ENCODE assay signal across 8 cellular contexts in the genomic region with DNA sequence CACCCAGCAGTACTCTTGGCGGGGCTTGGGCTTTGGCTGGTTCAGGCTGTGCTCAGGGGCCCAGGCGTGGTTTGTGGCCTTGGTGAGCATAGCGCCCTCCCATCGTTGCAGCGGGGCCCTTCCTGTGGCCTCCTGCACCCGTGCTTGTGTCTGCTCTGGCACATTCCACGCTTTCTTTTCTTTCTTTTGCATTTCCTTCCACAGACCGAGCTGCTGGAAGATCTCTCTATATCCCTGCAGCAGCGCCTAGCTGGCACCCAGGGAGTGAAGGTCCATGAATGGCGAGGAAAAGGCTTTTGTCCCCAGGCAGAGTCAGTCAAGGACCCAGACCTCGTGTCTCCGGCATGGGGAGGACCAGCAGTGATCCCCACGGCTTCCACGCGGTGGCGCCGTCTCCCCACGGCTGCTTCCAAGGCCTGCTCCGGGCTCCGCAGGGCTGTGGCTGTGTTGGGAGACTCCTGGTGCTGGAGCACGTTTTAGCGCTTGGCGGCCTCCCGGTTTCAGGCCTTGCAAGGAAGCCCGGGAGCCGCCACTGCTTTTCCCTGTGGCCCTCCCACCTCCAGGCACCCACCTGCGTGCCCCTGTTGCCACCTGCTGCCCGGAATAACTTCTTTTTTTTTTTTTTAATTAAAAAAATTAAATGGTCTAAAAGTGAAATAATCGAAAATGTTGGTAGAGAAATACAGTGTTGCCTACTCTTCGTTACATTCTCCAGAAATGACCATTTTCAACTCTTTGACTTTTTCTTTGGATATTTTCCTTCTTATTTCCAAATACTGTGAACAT. TPM values are rescaled to one million over a fixed set of nuclear protein-coding genes. Genes with fewer than 3 reads are reported as not detected.
A peak's percentile ranks its signal among the peaks of the same experiment; 100 is the strongest.
DNase-seq lines count a peak whose midpoint lies in the region; ATAC-seq and TF ChIP-seq lines count a peak whose summit lies in the region.

No MANE protein-coding gene starts in this region.

- H3K9me3 ChIP-seq in Caco-2 = no peaks in the 10 kb centered on the region
- no peaks in the 10 kb centered on the region for H3K9me3 ChIP-seq in adipocyte (ENCODE audit: control insufficient read depth, low read length)

- H3K27me3 ChIP-seq in Caco-2 (replicated peaks; ENCODE audit: control insufficient read depth, insufficient read depth, low read length) (no peaks in the 10 kb centered on the region), adipocyte (replicated peaks; ENCODE audit: control insufficient read depth, insufficient read depth, low read length) (peaks cover 39% of the 10 kb centered on the region)

- POLR2A ChIA-PET in Caco-2 (lab: Charles Lee) = no interaction called here

- no peaks in the 10 kb centered on the region for H3K4me1 Mint-ChIP-seq in Caco-2 (ENCODE audit: low read depth, unreplicated experiment)

- intact Hi-C loops in Caco-2 (cut with micrococcal nuclease; ENCODE audit: unreplicated experiment) = no loop called here
- intact Hi-C loops in left ventricle myocardium superior (cut with micrococcal nuclease) = no loop called here

- H3K9ac ChIP-seq in adipocyte (ENCODE audit: low read length) = no peak overlapping the region

- no TSS peak for BruUV-seq in Caco-2 (replicated peaks; lab: Mats Ljungman, UMichigan)

- H3K27ac Mint-ChIP-seq in Caco-2 (ENCODE audit: unreplicated experiment) = no peak overlapping the region

- H3K27me3 Mint-ChIP-seq in Caco-2 (ENCODE audit: insufficient read depth, unreplicated experiment) = no peaks in the 10 kb centered on the region

- no peaks in the 10 kb centered on the region for H3K9me3 Mint-ChIP-seq in Caco-2 (ENCODE audit: unreplicated experiment)

- H3K4me3 ChIP-seq in Caco-2 (ENCODE audit: low read depth, low read length) (no peak overlapping the region), LNCaP clone FGC (ENCODE audit: low read depth, low read length) (no peak overlapping the region), adipocyte (ENCODE audit: low read length) (no peak overlapping the region), retinal pigment epithelial cell (ENCODE audit: low read length) (no peak overlapping the region)

- peak; percentile 62 to 72 for TF ChIP-seq CTCF in Caco-2 (IDR thresholded peaks at IDR 0.05; ENCODE audit: insufficient read depth in 1 of 2, low read depth in 1 of 2, low read length in 1 of 2, severe bottlenecking in 1 of 2, unreplicated experiment in 1 of 2)
- peak; percentile 98 for TF ChIP-seq CTCF in LNCaP clone FGC (IDR thresholded peaks at IDR 0.05; ENCODE audit: control insufficient read depth, extremely low read depth, insufficient read depth)
- peak; percentile 95 for TF ChIP-seq CTCF in retinal pigment epithelial cell (conservative IDR thresholded peaks at IDR 0.05; ENCODE audit: low read depth, low read length)

- H3K36me3 ChIP-seq in Caco-2 (ENCODE audit: control insufficient read depth, insufficient read depth, low read length) (no peaks in the 10 kb centered on the region), adipocyte (ENCODE audit: control insufficient read depth, insufficient read depth, low read length, severe bottlenecking) (no peaks in the 10 kb centered on the region)

- H3K36me3 Mint-ChIP-seq in Caco-2 (ENCODE audit: insufficient read depth, unreplicated experiment) = no peaks in the 10 kb centered on the region

- CTCF ChIA-PET in Caco-2 (lab: Charles Lee) = no interaction called here

- H3K4me1 ChIP-seq in Caco-2 (no peaks in the 10 kb centered on the region), adipocyte (ENCODE audit: control insufficient read depth, insufficient read depth, low read length) (no peaks in the 10 kb centered on the region)

- peak; percentile 91 for ATAC-seq in GM21619 (IDR thresholded peaks at IDR 0.05; ENCODE audit: unreplicated experiment)
- ATAC-seq in left ventricle myocardium superior = peak; percentile 92

- no peak overlapping the region for H3K4me3 Mint-ChIP-seq in Caco-2 (ENCODE audit: unreplicated experiment)

- DNase-seq in Caco-2 = peak; percentile 60 to 75
- peak; percentile 60 for DNase-seq in LNCaP clone FGC (ENCODE audit: low read depth)
- peak; percentile 29 to 71 (median 55) for DNase-seq in T-helper 1 cell
- DNase-seq in adipocyte (ENCODE audit: low read depth) = peak; percentile 38
- peak; percentile 88 for DNase-seq in left ventricle myocardium superior
- DNase-seq in retinal pigment epithelial cell (ENCODE audit: low read depth) = peak; percentile 20
- no peak for DNase-seq in NK-92 treated with Interleukin-12 subunit alpha and Interleukin-12 subunit beta, amount 100 ng/mL, for 24 hours (lab: John Stamatoyannopoulos, UW)

RNA-seq across cellular contexts. Expression of a gene that starts 28.5 kb away (rescaled TPM):
- 15.8 TPM in 2 replicates for total RNA-seq in Caco-2 (2022)
- 0.37 TPM for total RNA-seq in left ventricle myocardium superior

RNA-seq across cellular contexts. Expression of a gene that starts 51.8 kb away (rescaled TPM):
- total RNA-seq in Caco-2 (2022) (0.11 TPM in 1 of 2 replicates, not detected in the other), left ventricle myocardium superior (0.17 TPM)

Comparison
In these comparisons a context has a peak if more than half of its experiments do, and no peak if none do; other contexts are left out.
1. RNA of a gene that starts 28.5 kb away (total RNA-seq): 15.8 TPM in Caco-2; 0.37 TPM in left ventricle myocardium superior (single experiment); every median in the first group is over 10 times any median in the second.
2. Peak in every context shown above with its lines, with median percentiles within 50 percentile points of each other: CTCF ChIP-seq.